In the genomic region with DNA sequence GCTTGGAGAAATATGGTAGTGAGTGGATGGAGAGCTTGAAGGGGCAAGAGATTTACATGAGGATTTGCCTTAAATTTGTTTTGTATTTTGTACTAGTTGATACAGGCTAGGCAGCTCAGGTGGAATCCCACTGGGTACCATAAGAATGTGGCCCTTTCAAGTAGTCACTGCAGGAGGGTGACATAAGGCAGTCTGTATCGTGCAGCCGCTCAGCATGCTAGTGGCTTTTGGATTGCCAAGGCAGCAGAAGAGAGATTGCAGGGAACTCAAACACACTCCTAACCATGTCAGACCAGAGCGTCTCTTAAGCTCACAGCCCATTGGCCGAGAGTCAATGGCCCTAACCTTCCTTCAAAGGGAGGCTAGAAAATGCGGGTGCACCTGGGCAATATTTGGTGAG, we compare ENCODE assay signal across 36 cellular contexts.
"Had no signal": no experiment of that assay in that cellular context is flagged by ENCODE, and none has a peak within 500 bp of the region (broad histone marks: within the 10 kb centered on the region; RNA-seq: fewer than 3 reads in every experiment).

No MANE protein-coding gene starts in this region.

- H3K27me3 ChIP-seq: adrenal gland, body of pancreas, breast epithelium, MG63, Peyer's patch had no signal

- H3K9me3 ChIP-seq: adrenal gland, body of pancreas, breast epithelium, MG63, Peyer's patch had no signal

- H3K36me3 ChIP-seq: adrenal gland, breast epithelium, MG63, Peyer's patch had no signal

- H3K4me3 ChIP-seq: adrenal gland, body of pancreas, breast epithelium, MG63, Peyer's patch had no signal

- H3K4me1 ChIP-seq: Peyer's patch had no signal

- H3K27ac ChIP-seq: adrenal gland, body of pancreas, breast epithelium, Peyer's patch had no signal

- DNase-seq: activated CD4-positive, alpha-beta T cell treated with anti-CD3 and anti-CD28 coated beads for 36 hours; activated CD4-positive, alpha-beta T cell treated with anti-CD3 and anti-CD28 coated beads, Interleukin-2, amount 10 ng/mL, durations not matched to agents 7 days and 5 days; activated CD4-positive, alpha-beta T cell treated with anti-CD3 and anti-CD28 coated beads, Interleukin-2, amount 50 U/mL, for 48 hours; activated CD8-positive, alpha-beta memory T cell treated with anti-CD3 and anti-CD28 coated beads, Interleukin-2, amount 50 U/mL, for 4 hours; activated CD8-positive, alpha-beta T cell treated with anti-CD3 and anti-CD28 coated beads, Interleukin-2, amount 10 ng/mL, durations not matched to agents 7 days and 5 days; activated gamma-delta T cell treated with Interleukin-2 at 50 U/mL for 16 hours; activated naive CD4-positive, alpha-beta T cell treated with anti-CD3 and anti-CD28 coated beads for 36 hours; activated T-cell treated with anti-CD3 and anti-CD28 coated beads for 4 hours; activated T-cell treated with anti-CD3 and anti-CD28 coated beads, Interleukin-2, amount 50 U/mL, for 4 hours; adrenal gland; body of pancreas; caudate nucleus; cerebellar nuclear complex; Karpas-422; KBM-7; MG63; NCI-H1048; NCI-H1105 treated with DMSO at 0.1 percent for 48 hours; NCI-H1436; NCI-H1694 treated with DMSO at 0.1 percent for 48 hours; NCI-H2029 treated with DMSO at 0.1 percent for 48 hours; NCI-H2107; NCI-H2171; NCI-H510A; NCI-H526; NCI-H748 treated with DMSO at 0.1 percent for 48 hours; NK-92 treated with Interleukin-12 subunit alpha and Interleukin-12 subunit beta, amount 100 ng/mL, for 24 hours; PC-3; Peyer's patch; RPMI8226; SHP77 treated with DMSO at 0.1 percent for 48 hours; SW 1271; T-helper 1 cell; T-helper 2 cell; T-helper 9 cell had no signal
